23 cellular contexts compared by ENCODE assay signal in genomic region chr10:117603726-117604125, GRCh38.
"Had no signal": no experiment of that assay in that cellular context is flagged by ENCODE, and none has a peak within 500 bp of the region (broad histone marks: within the 10 kb centered on the region; RNA-seq: fewer than 3 reads in every experiment).

No MANE protein-coding gene starts in this region.

- H3K4me3 Mint-ChIP-seq: dendritic cell treated with granulocyte-macrophage colony-stimulating factor and Interleukin-4, amounts not matched to agents 40 ng/mL and 50 ng/mL, for 4 days; effector memory CD8-positive, alpha-beta T cell; endodermal cell; mesothelial cell of epicardium had no signal

- H3K27ac ChIP-seq: epithelial cell of prostate, esophagus squamous epithelium, gastrocnemius medialis, heart right ventricle, left lung, lower lobe of right lung had no signal

- H3K36me3 Mint-ChIP-seq: mesothelial cell of epicardium had no signal

- H3K27me3 Mint-ChIP-seq: dendritic cell treated with granulocyte-macrophage colony-stimulating factor and Interleukin-4, amounts not matched to agents 40 ng/mL and 50 ng/mL, for 4 days had no signal

- DNase-seq: cortex of kidney; effector CD8-positive, alpha-beta T cell; effector memory CD8-positive, alpha-beta T cell; endodermal cell; erythroblast; esophagus squamous epithelium; foreskin fibroblast; foreskin melanocyte; gastrocnemius medialis; glutamatergic neuron; head of caudate nucleus; heart right ventricle; hippocampal formation; left cardiac atrium; left lung; left ventricle myocardium superior; lower lobe of right lung; mesenchymal stem cell; mucosa of descending colon had no signal

- H3K4me1 ChIP-seq: esophagus squamous epithelium, gastrocnemius medialis, left lung, lower lobe of right lung had no signal

- H3K9me3 Mint-ChIP-seq: dendritic cell treated with granulocyte-macrophage colony-stimulating factor and Interleukin-4, amounts not matched to agents 40 ng/mL and 50 ng/mL, for 4 days; endodermal cell; mesothelial cell of epicardium had no signal

- H3K27me3 ChIP-seq: gastrocnemius medialis had no signal

- H3K4me3 ChIP-seq: esophagus squamous epithelium, gastrocnemius medialis, heart right ventricle, left lung, lower lobe of right lung, mucosa of descending colon had no signal

- ATAC-seq: effector memory CD8-positive, alpha-beta T cell; esophagus mucosa; gastrocnemius medialis; heart right ventricle; left cardiac atrium; left lung; left ventricle myocardium superior; lower lobe of right lung; mucosa of descending colon had no signal

- H3K4me1 Mint-ChIP-seq: mesothelial cell of epicardium had no signal

- H3K9me3 ChIP-seq: esophagus squamous epithelium, gastrocnemius medialis, heart right ventricle, left lung, lower lobe of right lung, mucosa of descending colon had no signal

- H3K36me3 ChIP-seq: esophagus squamous epithelium, gastrocnemius medialis, heart right ventricle, left lung, lower lobe of right lung had no signal

- H3K27ac Mint-ChIP-seq: dendritic cell treated with granulocyte-macrophage colony-stimulating factor and Interleukin-4, amounts not matched to agents 40 ng/mL and 50 ng/mL, for 4 days; effector memory CD8-positive, alpha-beta T cell; endodermal cell; mesothelial cell of epicardium had no signal
